20 cellular contexts compared by ENCODE assay signal in genomic region chr9:126935630-126936029, GRCh38.
"Had no signal": no experiment of that assay in that cellular context is flagged by ENCODE, and none has a peak within 500 bp of the region (broad histone marks: within the 10 kb centered on the region; RNA-seq: fewer than 3 reads in every experiment).

No MANE protein-coding gene starts in this region.

- H3K4me1 ChIP-seq: thyroid gland had no signal

- H3K27me3 ChIP-seq: esophagus muscularis mucosa, thyroid gland had no signal

- H3K36me3 ChIP-seq: esophagus muscularis mucosa, thyroid gland had no signal

- H3K4me3 ChIP-seq: esophagus muscularis mucosa, lung, thyroid gland had no signal

- H3K9me3 ChIP-seq: esophagus muscularis mucosa, thyroid gland had no signal

- DNase-seq: activated CD4-positive, alpha-beta T cell treated with anti-CD3 and anti-CD28 coated beads for 48 hours; activated CD4-positive, CD25-positive, alpha-beta regulatory T cell; activated CD8-positive, alpha-beta T cell treated with anti-CD3 and anti-CD28 coated beads, Interleukin-2, amount 10 ng/mL, durations not matched to agents 7 days and 5 days; activated naive CD4-positive, alpha-beta T cell treated with Interleukin-2 at 50 U/mL for 16 hours; activated naive CD8-positive, alpha-beta T cell treated with anti-CD3 and anti-CD28 coated beads, Interleukin-2, amount 10 ng/mL, durations not matched to agents 7 days and 5 days; activated T-cell treated with anti-CD3 and anti-CD28 coated beads, Interleukin-2, amount 50 U/mL, for 24 hours; anterior cingulate cortex; cortex of kidney; effector CD4-positive, alpha-beta T cell; foreskin fibroblast; hippocampal formation; posterior cingulate gyrus; retina; stimulated activated CD4-positive, alpha-beta T cell treated with anti-CD3 and anti-CD28 coated beads, Interleukin-12 subunit alpha, Interleukin-12 subunit beta, amount 100 ng/mL, for 4 hours; stimulated activated CD4-positive, alpha-beta T cell treated with anti-CD3 and anti-CD28 coated beads, Interleukin-1b, Interleukin-23, amount 100 ng/mL, for 48 hours; stimulated activated naive CD4-positive, alpha-beta T cell treated with Interleukin-2 at 50 U/mL for 16 hours; thyroid gland had no signal

- H3K27ac ChIP-seq: esophagus muscularis mucosa, thyroid gland had no signal

- ATAC-seq: activated CD8-positive, alpha-beta T cell treated with anti-CD3 and anti-CD28 coated beads, Interleukin-2, amount 10 ng/mL, durations not matched to agents 7 days and 5 days; left lobe of liver had no signal
